9 cellular contexts compared by ENCODE assay signal in the genomic region with DNA sequence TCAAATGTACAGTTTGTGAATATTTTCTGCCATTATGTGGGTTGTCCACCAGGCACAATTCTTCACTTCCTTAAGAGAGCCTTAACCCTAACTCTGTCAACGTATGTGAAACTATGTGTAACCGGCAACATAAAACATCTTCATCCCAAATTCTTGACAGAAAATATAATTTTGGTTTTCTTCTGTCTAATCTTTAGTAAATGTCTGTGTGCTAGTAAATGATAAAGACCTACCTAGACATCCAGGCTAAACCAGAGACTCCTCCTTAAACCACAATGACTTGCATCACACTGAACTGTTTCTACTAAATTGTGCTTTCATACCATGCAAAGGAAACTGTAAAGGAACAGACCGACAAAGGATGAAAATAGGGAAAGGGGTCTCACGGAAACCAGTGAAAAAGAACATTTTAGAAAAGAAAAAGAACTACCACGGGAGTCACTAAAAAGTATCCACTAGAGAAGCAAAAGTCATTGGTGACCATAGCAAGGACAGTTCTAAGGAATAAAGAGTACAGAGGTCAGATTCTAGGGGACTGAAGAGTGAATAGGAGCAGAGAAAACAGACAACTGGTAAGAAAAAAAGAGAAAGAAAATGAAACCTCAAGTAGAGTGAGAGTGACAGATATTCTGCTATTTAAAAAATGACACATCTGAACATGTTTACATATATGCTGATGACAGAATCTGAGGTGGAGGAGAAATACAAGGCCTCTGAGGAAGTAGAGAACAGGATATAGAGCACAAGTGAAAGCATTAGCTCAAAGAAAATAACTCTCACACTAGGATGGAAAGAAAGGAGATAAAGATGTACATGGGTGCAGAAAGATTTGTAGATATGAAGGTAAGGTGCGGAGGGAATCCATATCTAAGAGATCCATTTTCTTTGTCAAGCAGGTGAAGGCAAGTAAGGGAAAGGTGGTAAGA. TPM values are rescaled to one million over a fixed set of nuclear protein-coding genes. Genes with fewer than 3 reads are reported as not detected.
DNase-seq lines count a peak whose midpoint lies in the region; ATAC-seq lines count a peak whose summit lies in the region.
"Had no signal": no experiment of that assay in that cellular context is flagged by ENCODE, and none has a peak within 500 bp of the region (broad histone marks: within the 10 kb centered on the region; RNA-seq: fewer than 3 reads in every experiment).

No MANE protein-coding gene starts in this region.

- intact Hi-C loops in dendritic cell treated with granulocyte-macrophage colony-stimulating factor and Interleukin-4, amounts not matched to agents 40 ng/mL and 50 ng/mL, for 4 days (cut with micrococcal nuclease), result no loop called here

- DNase-seq in CMK (ENCODE audit: low read depth), result peak; percentile 54
- DNase-seq in Kasumi-1 (lab: John Stamatoyannopoulos, UW), result peak; percentile 86 to 88
- DNase-seq in NCI-H2171 treated with DMSO at 0.1 percent for 48 hours (lab: John Stamatoyannopoulos, UW), result no peak
- no peak for DNase-seq in amygdala (lab: John Stamatoyannopoulos, UW)
- DNase-seq in DMS79 treated with DMSO at 0.1 percent for 48 hours (lab: John Stamatoyannopoulos, UW), result no peak
- no peak for DNase-seq in left lobe of liver (ENCODE audit: low spot score)

- peaks cover 36% of the 10 kb centered on the region for H3K4me1 Mint-ChIP-seq in dendritic cell treated with granulocyte-macrophage colony-stimulating factor and Interleukin-4, amounts not matched to agents 40 ng/mL and 50 ng/mL, for 4 days (ENCODE audit: low read depth)
- H3K4me1 Mint-ChIP-seq: brain had no signal

- H3K9me3 Mint-ChIP-seq in dendritic cell treated with granulocyte-macrophage colony-stimulating factor and Interleukin-4, amounts not matched to agents 40 ng/mL and 50 ng/mL, for 4 days, result no peaks in the 10 kb centered on the region

- peak overlapping the region; percentile 72 for H3K27ac Mint-ChIP-seq in dendritic cell treated with granulocyte-macrophage colony-stimulating factor and Interleukin-4, amounts not matched to agents 40 ng/mL and 50 ng/mL, for 4 days

- H3K36me3 Mint-ChIP-seq in dendritic cell treated with granulocyte-macrophage colony-stimulating factor and Interleukin-4, amounts not matched to agents 40 ng/mL and 50 ng/mL, for 4 days (ENCODE audit: low read depth), result peaks cover 30% of the 10 kb centered on the region

- peak; percentile 75 for ATAC-seq in GM21528 (IDR thresholded peaks at IDR 0.05; ENCODE audit: low FRiP score, unreplicated experiment)
- ATAC-seq in left lobe of liver, result no peak

- H3K27me3 Mint-ChIP-seq in dendritic cell treated with granulocyte-macrophage colony-stimulating factor and Interleukin-4, amounts not matched to agents 40 ng/mL and 50 ng/mL, for 4 days, result no peaks in the 10 kb centered on the region
- H3K27me3 Mint-ChIP-seq: brain had no signal

- peak overlapping the region; percentile 1 for H3K4me3 Mint-ChIP-seq in dendritic cell treated with granulocyte-macrophage colony-stimulating factor and Interleukin-4, amounts not matched to agents 40 ng/mL and 50 ng/mL, for 4 days
- H3K4me3 Mint-ChIP-seq: brain had no signal

RNA-seq across cellular contexts. Expression of a gene that starts 49.4 kb away (rescaled TPM):
- total RNA-seq in left lobe of liver, result 15.0 TPM

Comparison
In these comparisons a context has a peak if more than half of its experiments do, and no peak if none do; other contexts are left out.
1. DNase-seq: peak in CMK (single experiment) and Kasumi-1 (2 of 2); none in NCI-H2171 treated with DMSO at 0.1 percent for 48 hours (single experiment), amygdala (0 of 56), DMS79 treated with DMSO at 0.1 percent for 48 hours (single experiment) and left lobe of liver (single experiment).